In genomic region chr20:35953411-35954199, GRCh38 we compare ENCODE assay signal across 8 cellular contexts. TPM values are rescaled to one million over a fixed set of nuclear protein-coding genes. Genes with fewer than 3 reads are reported as not detected.
DNase-seq lines count a peak whose midpoint lies in the region; ATAC-seq and TF ChIP-seq lines count a peak whose summit lies in the region.

No MANE protein-coding gene starts in this region.

- H4K8ac ChIP-seq in mesenchymal stem cell (ENCODE audit: low read length) = peak overlapping the region; percentile 66

- H3K4ac ChIP-seq in mesenchymal stem cell (ENCODE audit: low read depth in 1 of 2, low read length in 2 of 2) = peak overlapping the region; percentile 54 to 83

- H3K4me3 Mint-ChIP-seq in activated CD8-positive, alpha-beta T cell treated with anti-CD3 and anti-CD28 coated beads, Interleukin-2, amount 10 ng/mL, durations not matched to agents 7 days and 5 days = peak overlapping the region; percentile 99

- CTCF ChIA-PET in GM10248 (lab: Yijun Ruan, JAX) (interaction anchor here (0.7 to 4.7 kb wide), 51 partner anchors 11 to 489 kb away, joined by 3 to 62 read pairs (median 4); partner anchors contain the start of genes CNBD2 and ERGIC3), HEK293T (lab: Yijun Ruan, JAX) (interaction anchor here (0.6 to 2.3 kb wide), 21 partner anchors 11 to 334 kb away, joined by 3 to 18 read pairs (median 4); partner anchors contain the start of genes CNBD2 and PHF20)
- CTCF ChIA-PET in activated CD8-positive, alpha-beta T cell treated with anti-CD3 and anti-CD28 coated beads, Interleukin-2, amount 10 ng/mL, durations not matched to agents 7 days and 5 days (lab: Charles Lee) = interaction anchor here (0.6 to 3.7 kb wide), 53 partner anchors 9 to 1142 kb away, joined by 3 to 42 read pairs (median 4); partner anchors contain the start of genes ACSS2, CEP250, CNBD2 and CPNE1

- H3K79me1 ChIP-seq in mesenchymal stem cell (replicated peaks; ENCODE audit: low read length, poor library complexity, severe bottlenecking) = peaks cover 15% of the 10 kb centered on the region

- H3K27ac ChIP-seq in mesenchymal stem cell (ENCODE audit: low read length, poor library complexity, severe bottlenecking) = peak overlapping the region; percentile 82

- H3K4me1 ChIP-seq in mesenchymal stem cell (ENCODE audit: control insufficient read depth, insufficient read depth, low read depth, low read length) = peaks cover 4% of the 10 kb centered on the region

- H3K4me2 ChIP-seq in mesenchymal stem cell (ENCODE audit: low read length, poor library complexity, severe bottlenecking) = peak overlapping the region; percentile 91

- peak overlapping the region; percentile 93 to 97 for H3K4me3 ChIP-seq in mesenchymal stem cell (ENCODE audit: insufficient read depth in 1 of 2, low read depth in 1 of 2, low read length in 2 of 2)

- no peak overlapping the region for H2BK15ac ChIP-seq in mesenchymal stem cell (ENCODE audit: low read depth, poor library complexity, severe bottlenecking)

- H3K18ac ChIP-seq in mesenchymal stem cell (ENCODE audit: low read depth in 1 of 2, low read length in 2 of 2) = peak overlapping the region; percentile 92 to 93

- H2BK12ac ChIP-seq in mesenchymal stem cell (ENCODE audit: low read length in 2 of 2) = no peak overlapping the region

- peak overlapping the region; percentile 100 for H3K9ac ChIP-seq in mesenchymal stem cell (ENCODE audit: low read length)

- DNase-seq in GM10248 (ENCODE audit: extremely low spot score) (peak; percentile 47), HEK293T (ENCODE audit: extremely low spot score) (peak; percentile 45), NCI-H1092 treated with DMSO at 0.1 percent for 48 hours (lab: John Stamatoyannopoulos, UW) (peak; percentile 47), ecto neural progenitor cell (ENCODE audit: low spot score) (peak; percentile 73), mesenchymal stem cell (no peak), OCI-M2 (lab: John Stamatoyannopoulos, UW; ENCODE audit: unreplicated experiment) (no peak)
- DNase-seq in activated CD8-positive, alpha-beta T cell treated with anti-CD3 and anti-CD28 coated beads, Interleukin-2, amount 10 ng/mL, durations not matched to agents 7 days and 5 days = peak; percentile 83
- DNase-seq in stimulated activated CD8-positive, alpha-beta memory T cell treated with anti-CD3 and anti-CD28 coated beads, Interleukin-15, amount 100 ng/mL, for 48 hours (ENCODE audit: low read depth in 2 of 2) = peak; percentile 37 to 58

- ATAC-seq in activated CD8-positive, alpha-beta T cell treated with anti-CD3 and anti-CD28 coated beads, Interleukin-2, amount 10 ng/mL, durations not matched to agents 7 days and 5 days = peak; percentile 50

- peaks cover 24% of the 10 kb centered on the region for H3K4me1 Mint-ChIP-seq in activated CD8-positive, alpha-beta T cell treated with anti-CD3 and anti-CD28 coated beads, Interleukin-2, amount 10 ng/mL, durations not matched to agents 7 days and 5 days (ENCODE audit: low read depth)

- H3K27ac Mint-ChIP-seq in activated CD8-positive, alpha-beta T cell treated with anti-CD3 and anti-CD28 coated beads, Interleukin-2, amount 10 ng/mL, durations not matched to agents 7 days and 5 days = peak overlapping the region; percentile 100

- no peaks in the 10 kb centered on the region for H3K9me3 Mint-ChIP-seq in activated CD8-positive, alpha-beta T cell treated with anti-CD3 and anti-CD28 coated beads, Interleukin-2, amount 10 ng/mL, durations not matched to agents 7 days and 5 days (ENCODE audit: insufficient read depth)

- peak overlapping the region; percentile 74 for H2AK5ac ChIP-seq in mesenchymal stem cell (ENCODE audit: low read length, severe bottlenecking)

- peaks cover 0 to 7% of the 10 kb centered on the region in 2 experiments for H3K36me3 ChIP-seq in mesenchymal stem cell (ENCODE audit: control insufficient read depth in 1 of 2, insufficient read depth in 2 of 2, low read depth in 1 of 2, low read length in 2 of 2)

- under 1% methylated on average over 64 of the region's 64 CpGs for whole genome bisulfite sequencing in mesenchymal stem cell

- H2BK120ac ChIP-seq in mesenchymal stem cell (ENCODE audit: low read depth, low read length) = peak overlapping the region; percentile 56

- no peaks in the 10 kb centered on the region for H3K27me3 ChIP-seq in mesenchymal stem cell (ENCODE audit: control insufficient read depth in 1 of 2, insufficient read depth in 1 of 2, low read length in 2 of 2)

- peak overlapping the region; percentile 78 for H2AFZ ChIP-seq in mesenchymal stem cell (ENCODE audit: low read depth, low read length)

- H4K91ac ChIP-seq in mesenchymal stem cell (ENCODE audit: low read length) = peak overlapping the region; percentile 94

- H3K23ac ChIP-seq in mesenchymal stem cell (ENCODE audit: low read length in 2 of 2) = peak overlapping the region in 1 of 2 experiments; percentile 65

- POLR2A ChIA-PET in GM10248 (lab: Yijun Ruan, JAX) (interaction anchor here (0.5 to 2.4 kb wide), 9 partner anchors 8 to 1352 kb away, joined by 3 to 10 read pairs (median 4); partner anchors contain the start of genes CPNE1, RBM12 and RBM39), HEK293T (lab: Yijun Ruan, JAX) (interaction anchor here (0.6 to 2.6 kb wide), 40 partner anchors 8 to 1244 kb away, joined by 3 to 16 read pairs (median 4); partner anchors contain the start of genes AAR2, RBM39 and SPAG4)
- POLR2A ChIA-PET in activated CD8-positive, alpha-beta T cell treated with anti-CD3 and anti-CD28 coated beads, Interleukin-2, amount 10 ng/mL, durations not matched to agents 7 days and 5 days (lab: Charles Lee) = interaction anchor here (0.6 to 3.9 kb wide), 39 partner anchors 10 to 1959 kb away, joined by 3 to 68 read pairs (median 4); partner anchors contain the start of genes AAR2, CEP250, CPNE1 and ERGIC3

- peak overlapping the region in 1 of 2 experiments; percentile 46 for H3K14ac ChIP-seq in mesenchymal stem cell (ENCODE audit: low read length in 2 of 2)

- no peaks in the 10 kb centered on the region for H3K27me3 Mint-ChIP-seq in activated CD8-positive, alpha-beta T cell treated with anti-CD3 and anti-CD28 coated beads, Interleukin-2, amount 10 ng/mL, durations not matched to agents 7 days and 5 days (ENCODE audit: low read depth)

- peak overlapping the region; percentile 26 for H2BK5ac ChIP-seq in mesenchymal stem cell (ENCODE audit: low read depth, low read length, poor library complexity, severe bottlenecking)

- H3K9me3 ChIP-seq in mesenchymal stem cell (ENCODE audit: control insufficient read depth, low read length) = no peaks in the 10 kb centered on the region

- no peak for TF ChIP-seq CTCF in GM10248 (IDR thresholded peaks at IDR 0.05; ENCODE audit: control extremely low read depth, extremely low read depth, low read depth, missing control alignments)

- H3K36me3 Mint-ChIP-seq in activated CD8-positive, alpha-beta T cell treated with anti-CD3 and anti-CD28 coated beads, Interleukin-2, amount 10 ng/mL, durations not matched to agents 7 days and 5 days (ENCODE audit: low read depth) = peaks cover 18% of the 10 kb centered on the region

TF ChIP-seq in HEK293T, 16 proteins besides CTCF, POLR2A, EP300 and RAD21:
- TF ChIP-seq SUZ12 (IDR thresholded peaks at IDR 0.05) = no peak
- no peak for TF ChIP-seq ARNT (IDR thresholded peaks at IDR 0.05)
- TF ChIP-seq ZNF384 (IDR thresholded peaks at IDR 0.05) = no peak
- TF ChIP-seq HDGF (IDR thresholded peaks at IDR 0.05; ENCODE audit: borderline replicate concordance) = no peak
- TF ChIP-seq PKNOX1 (IDR thresholded peaks at IDR 0.05) = no peak
- TF ChIP-seq FOXA1 (IDR thresholded peaks at IDR 0.05) = no peak
- no peak for TF ChIP-seq CTBP1 (IDR thresholded peaks at IDR 0.05; ENCODE audit: borderline replicate concordance)
- no peak for TF ChIP-seq NFRKB (IDR thresholded peaks at IDR 0.05)
- TF ChIP-seq TARDBP (IDR thresholded peaks at IDR 0.05) = no peak
- TF ChIP-seq SP1 (IDR thresholded peaks at IDR 0.05) = no peak
- no peak for TF ChIP-seq FOXM1 (IDR thresholded peaks at IDR 0.05; ENCODE audit: borderline replicate concordance)
- TF ChIP-seq LEF1 (IDR thresholded peaks at IDR 0.05; ENCODE audit: borderline replicate concordance) = no peak
- no peak for TF ChIP-seq ELF4 (IDR thresholded peaks at IDR 0.05)
- TF ChIP-seq L3MBTL2 (conservative IDR thresholded peaks at IDR 0.05) = no peak
- no peak for TF ChIP-seq FOXK2 (IDR thresholded peaks at IDR 0.05)
- no peak for TF ChIP-seq BHLHE40 (IDR thresholded peaks at IDR 0.05; ENCODE audit: borderline replicate concordance)

RNA-seq across cellular contexts. Expression of gene SCAND1, which starts 0.7 kb away (rescaled TPM):
- 10 to 100 TPM; 63.2 to 64.7 TPM for total RNA-seq in activated CD8-positive, alpha-beta T cell treated with anti-CD3 and anti-CD28 coated beads, Interleukin-2, amount 10 ng/mL, durations not matched to agents 7 days and 5 days
- polyA plus RNA-seq in mesenchymal stem cell (2013, experiment 1 of 2) = 69.8 TPM
- 73.4 TPM for polyA plus RNA-seq in mesenchymal stem cell (2013, experiment 2 of 2)

RNA-seq across cellular contexts. Expression of gene CNBD2, which starts 14.8 kb away (rescaled TPM):
- 1 to 10 TPM; 4.9 to 6.1 TPM for total RNA-seq in activated CD8-positive, alpha-beta T cell treated with anti-CD3 and anti-CD28 coated beads, Interleukin-2, amount 10 ng/mL, durations not matched to agents 7 days and 5 days
- polyA plus RNA-seq in mesenchymal stem cell (2013, experiment 1 of 2) = 2.4 TPM
- 2.5 TPM for polyA plus RNA-seq in mesenchymal stem cell (2013, experiment 2 of 2)

Comparison
In these comparisons a context has a peak if more than half of its experiments do, and no peak if none do; other contexts are left out.
1. DNase-seq: peak in GM10248 (single experiment), HEK293T (single experiment), NCI-H1092 treated with DMSO at 0.1 percent for 48 hours (single experiment), activated CD8-positive, alpha-beta T cell treated with anti-CD3 and anti-CD28 coated beads, Interleukin-2, amount 10 ng/mL, durations not matched to agents 7 days and 5 days (single experiment), ecto neural progenitor cell (single experiment) and stimulated activated CD8-positive, alpha-beta memory T cell treated with anti-CD3 and anti-CD28 coated beads, Interleukin-15, amount 100 ng/mL, for 48 hours (2 of 2); none in mesenchymal stem cell (single experiment) and OCI-M2 (single experiment).